19 cellular contexts compared by ENCODE assay signal in the genomic region with DNA sequence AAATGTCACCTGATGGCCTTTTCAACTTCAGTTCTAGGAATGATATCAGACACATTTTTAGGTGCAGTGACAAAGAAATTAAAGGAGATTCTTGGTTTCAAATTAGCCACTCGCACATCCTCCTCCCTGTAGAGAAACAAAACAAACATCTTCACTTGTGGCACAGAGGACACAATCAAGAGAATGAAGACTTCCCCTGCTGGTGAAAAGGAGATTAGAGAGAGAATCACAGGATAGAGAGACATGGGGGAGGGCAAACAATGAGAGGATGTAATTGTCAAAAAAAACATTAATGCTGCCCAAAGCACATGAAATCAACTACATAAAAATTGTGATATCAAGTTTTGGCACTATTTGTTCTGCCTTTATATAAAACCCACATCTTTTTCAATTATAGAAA. TPM values are rescaled to one million over a fixed set of nuclear protein-coding genes. Genes with fewer than 3 reads are reported as not detected.
DNase-seq lines count a peak whose midpoint lies in the region; ATAC-seq and TF ChIP-seq lines count a peak whose summit lies in the region.
"Had no signal": no experiment of that assay in that cellular context is flagged by ENCODE, and none has a peak within 500 bp of the region (broad histone marks: within the 10 kb centered on the region; RNA-seq: fewer than 3 reads in every experiment).

No MANE protein-coding gene starts in this region.

- H3K27me3 Mint-ChIP-seq in HFFc6 (ENCODE audit: insufficient read depth), result peaks cover 13% of the 10 kb centered on the region

- H3K27ac ChIP-seq in foreskin keratinocyte, result no peak overlapping the region
- H3K27ac ChIP-seq: SK-N-MC, transverse colon had no signal

- H3K27me3 ChIP-seq in H7 (ENCODE audit: control insufficient read depth, insufficient read depth, low read length) (no peaks in the 10 kb centered on the region), foreskin keratinocyte (no peaks in the 10 kb centered on the region)
- H3K27me3 ChIP-seq: Peyer's patch, transverse colon had no signal

- peak; percentile 24 for TF ChIP-seq CTCF in astrocyte of the cerebellum (IDR thresholded peaks at IDR 0.05; ENCODE audit: low read depth, low read length, missing control alignments)
- TF ChIP-seq CTCF in foreskin keratinocyte (conservative IDR thresholded peaks at IDR 0.05), result peak; percentile 13
- no peak for TF ChIP-seq CTCF in HFFc6 (IDR thresholded peaks at IDR 0.05)

- peak; percentile 3 for DNase-seq in H7
- DNase-seq in M059J (ENCODE audit: low read depth), result peak; percentile 14
- DNase-seq in astrocyte of the cerebellum (ENCODE audit: low read depth), result no peak
- DNase-seq in foreskin keratinocyte, result no peak
- DNase-seq in HFFc6, result no peak
- DNase-seq in occipital lobe (lab: John Stamatoyannopoulos, UW), result no peak
- DNase-seq: activated CD4-positive, alpha-beta T cell treated with anti-CD3 and anti-CD28 coated beads, Interleukin-2, amount 50 U/mL, for 4 hours; activated T-cell treated with anti-CD3 and anti-CD28 coated beads, Interleukin-2, amount 50 U/mL, for 48 hours; HCEC 1CT; midbrain; Peyer's patch; stimulated activated CD4-positive, alpha-beta T cell treated with anti-CD3 and anti-CD28 coated beads, Interleukin-15, amount 100 ng/mL, for 24 hours; stimulated activated naive CD4-positive, alpha-beta T cell treated with Interleukin-2 at 50 U/mL for 16 hours; transverse colon had no signal

- ATAC-seq in foreskin keratinocyte, result no peak
- ATAC-seq in GM18867 (IDR thresholded peaks at IDR 0.05; ENCODE audit: unreplicated experiment), result no peak

- no peaks in the 10 kb centered on the region for H3K36me3 Mint-ChIP-seq in HFFc6 (ENCODE audit: low read depth)
- H3K36me3 Mint-ChIP-seq: activated naive CD8-positive, alpha-beta T cell; brain had no signal

- no peaks in the 10 kb centered on the region for H3K4me1 Mint-ChIP-seq in HFFc6 (ENCODE audit: low read depth)

- no peaks in the 10 kb centered on the region for H3K9me3 Mint-ChIP-seq in HFFc6
- H3K9me3 Mint-ChIP-seq: brain had no signal

- no peak overlapping the region for H3K4me3 Mint-ChIP-seq in HFFc6
- H3K4me3 Mint-ChIP-seq: activated naive CD8-positive, alpha-beta T cell; brain had no signal

- H3K4me3 ChIP-seq in H7 (ENCODE audit: insufficient read depth, low read depth, low read length) (no peak overlapping the region), astrocyte of the cerebellum (ENCODE audit: low read depth, low read length) (no peak overlapping the region)
- H3K4me3 ChIP-seq: Peyer's patch, SK-N-MC, transverse colon had no signal

- H3K27ac Mint-ChIP-seq in HFFc6, result no peak overlapping the region
- H3K27ac Mint-ChIP-seq: activated naive CD8-positive, alpha-beta T cell had no signal

- no peaks in the 10 kb centered on the region for H3K4me1 ChIP-seq in foreskin keratinocyte
- H3K4me1 ChIP-seq: Peyer's patch had no signal

- no peaks in the 10 kb centered on the region for H3K36me3 ChIP-seq in H7 (replicated peaks; ENCODE audit: control insufficient read depth, insufficient read depth, low read length)
- H3K36me3 ChIP-seq: Peyer's patch, transverse colon had no signal

- in situ Hi-C loops in astrocyte of the cerebellum (cut with HindIII; ENCODE audit: low sequenced_read_pairs), result no loop called here

RNA-seq across cellular contexts. Expression of gene ACE2, which starts 34.5 kb away (rescaled TPM):
- total RNA-seq in H7 (2014; rRNA removed; shearing (Covaris generic)), result 0.44 and 0.45 TPM in 2 replicates
- total RNA-seq in M059J (2014; rRNA removed; shearing (Covaris generic)), result 1.4 and 6.6 TPM in 2 replicates
- total RNA-seq in foreskin keratinocyte (0.07 and 0.14 TPM in 2 replicates), occipital lobe (not detected)
- 0.07 TPM in 2 replicates for polyA plus RNA-seq in foreskin keratinocyte
- not detected for total RNA-seq in HFFc6 (2021; fragmentation: NEBNext Ultra II Directional; extraction: Animal tissue kit (Norgen Biotek cat#: 25700))
- polyA plus RNA-seq: BJ had no signal

Comparison
In these comparisons a context has a peak if more than half of its experiments do, and no peak if none do; other contexts are left out.
1. DNase-seq: peak in H7 (single experiment) and M059J (single experiment); none in astrocyte of the cerebellum (single experiment), foreskin keratinocyte (0 of 2), HFFc6 (single experiment) and occipital lobe (single experiment).